8 cellular contexts compared by ENCODE assay signal in the genomic region with DNA sequence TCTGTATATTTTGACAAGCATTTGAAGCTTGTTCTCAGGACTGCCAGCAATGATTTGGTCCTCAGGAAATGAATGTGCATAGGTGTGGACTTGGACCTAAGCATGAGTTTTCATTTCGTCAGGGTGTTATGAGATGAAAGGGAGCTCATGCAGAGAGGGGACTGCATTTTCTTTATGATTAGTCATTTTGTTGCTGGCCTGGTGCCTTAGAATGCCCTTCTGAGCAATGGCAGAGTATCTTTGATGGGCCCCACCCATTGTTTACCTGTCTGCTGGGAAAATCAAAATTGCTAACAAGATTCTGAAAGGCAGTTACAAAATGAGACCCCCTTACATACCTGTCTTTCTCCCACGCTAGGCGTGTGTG. TPM values are rescaled to one million over a fixed set of nuclear protein-coding genes. Genes with fewer than 3 reads are reported as not detected.
DNase-seq lines count a peak whose midpoint lies in the region; ATAC-seq and TF ChIP-seq lines count a peak whose summit lies in the region.

No MANE protein-coding gene starts in this region.

- H3K4me3 ChIP-seq in heart left ventricle (no peak overlapping the region), cardiac fibroblast (replicated peaks in 1 of 2; ENCODE audit: low read depth in 2 of 2, low read length in 2 of 2) (no peak overlapping the region)

- H3K27ac Mint-ChIP-seq in stimulated activated naive CD8-positive, alpha-beta T cell treated with anti-CD3 and anti-CD28 coated beads, Interleukin-15, amount 100 ng/mL, for 72 hours: no peak overlapping the region

- peak overlapping the region; percentile 4 to 75 (median 52) for H3K27ac ChIP-seq in heart left ventricle

- H3K9me3 Mint-ChIP-seq in stimulated activated naive CD8-positive, alpha-beta T cell treated with anti-CD3 and anti-CD28 coated beads, Interleukin-15, amount 100 ng/mL, for 72 hours: no peaks in the 10 kb centered on the region

- peaks cover 25% of the 10 kb centered on the region for H3K4me1 Mint-ChIP-seq in stimulated activated naive CD8-positive, alpha-beta T cell treated with anti-CD3 and anti-CD28 coated beads, Interleukin-15, amount 100 ng/mL, for 72 hours

- TF ChIP-seq POLR2A in heart left ventricle (IDR thresholded peaks at IDR 0.05): no peak

- H3K27me3 ChIP-seq in heart left ventricle: no peaks in the 10 kb centered on the region

- H3K27me3 Mint-ChIP-seq in stimulated activated naive CD8-positive, alpha-beta T cell treated with anti-CD3 and anti-CD28 coated beads, Interleukin-15, amount 100 ng/mL, for 72 hours: peaks cover 55% of the 10 kb centered on the region

- DNase-seq in heart left ventricle (no peak), Right ventricle myocardium superior (no peak), cardiac fibroblast (ENCODE audit: low read depth in 2 of 2) (peak; percentile 10 to 58), NCI-H446 treated with DMSO at 0.1 percent for 48 hours (lab: John Stamatoyannopoulos, UW) (no peak), NCI-H510A (lab: John Stamatoyannopoulos, UW) (no peak), OCI-M1 (lab: John Stamatoyannopoulos, UW) (no peak)
- peak; percentile 4 to 21 for DNase-seq in stimulated activated naive CD8-positive, alpha-beta T cell treated with anti-CD3 and anti-CD28 coated beads, Interleukin-15, amount 100 ng/mL, for 72 hours

- intact Hi-C loops in heart left ventricle (cut with DNase I) (loop anchor here (1.0 to 10.0 kb wide), 12 partner anchors 127 to 879 kb away; partner anchors contain the start of gene PLEKHG1 (in 1 of the 10)), Right ventricle myocardium superior (cut with DNase I) (loop anchor here (2.0 to 10.0 kb wide), 2 partner anchors 219 to 395 kb away; partner anchors contain the start of gene PLEKHG1)

- H3K9me3 ChIP-seq in heart left ventricle: no peaks in the 10 kb centered on the region

- H3K4me1 ChIP-seq in heart left ventricle: peaks cover 0 to 25% (median 6%) of the 10 kb centered on the region in 12 donors

- 78 to 83% (median 78%) methylated on average over 3 of the region's 3 CpGs for WGBS in heart left ventricle, 4 donors

- ATAC-seq in heart left ventricle: peak; percentile 29 to 44 (median 35)
- no peak for ATAC-seq in Right ventricle myocardium superior (ENCODE audit: poor library complexity)
- ATAC-seq in HG03280 (IDR thresholded peaks at IDR 0.05; ENCODE audit: unreplicated experiment): peak; percentile 38
- ATAC-seq in stimulated activated naive CD8-positive, alpha-beta T cell treated with anti-CD3 and anti-CD28 coated beads, Interleukin-15, amount 100 ng/mL, for 72 hours: peak; percentile 77

- peaks cover 0 to 37% (median 25%) of the 10 kb centered on the region in 9 donors for H3K36me3 ChIP-seq in heart left ventricle

- H3K4me3 Mint-ChIP-seq in stimulated activated naive CD8-positive, alpha-beta T cell treated with anti-CD3 and anti-CD28 coated beads, Interleukin-15, amount 100 ng/mL, for 72 hours: peak overlapping the region; percentile 30 to 50

- TF ChIP-seq CTCF in heart left ventricle (IDR thresholded peaks at IDR 0.05) (no peak), cardiac fibroblast (IDR thresholded peaks at IDR 0.05; ENCODE audit: low read depth, low read length) (no peak)

RNA-seq across cellular contexts. Expression of gene MTHFD1L, which starts 51.5 kb away (rescaled TPM):
- total RNA-seq in heart left ventricle: 10 to 100 TPM in 1 of 9 donors, 1 to 10 TPM in 8; 1.8 to 13.2 (median 4.2) TPM
- 1 to 10 TPM; 1.1 to 9.1 TPM for polyA plus RNA-seq in heart left ventricle
- total RNA-seq in Right ventricle myocardium superior: 2.9 TPM

Comparison
In these comparisons a context has a peak if more than half of its experiments do, and no peak if none do; other contexts are left out.
1. DNase-seq: peak in cardiac fibroblast (2 of 2) and stimulated activated naive CD8-positive, alpha-beta T cell treated with anti-CD3 and anti-CD28 coated beads, Interleukin-15, amount 100 ng/mL, for 72 hours (2 of 2); none in heart left ventricle (0 of 5), Right ventricle myocardium superior (single experiment), NCI-H446 treated with DMSO at 0.1 percent for 48 hours (single experiment), NCI-H510A (single experiment) and OCI-M1 (single experiment).